14 cellular contexts compared by ENCODE assay signal in genomic region chr22:36874309-36874696, GRCh38. TPM values are rescaled to one million over a fixed set of nuclear protein-coding genes. Genes with fewer than 3 reads are reported as not detected.
DNase-seq lines count a peak whose midpoint lies in the region; ATAC-seq, FAIRE-seq and TF ChIP-seq lines count a peak whose summit lies in the region.
"Had no signal": no experiment of that assay in that cellular context is flagged by ENCODE, and none has a peak within 500 bp of the region (broad histone marks: within the 10 kb centered on the region; RNA-seq: fewer than 3 reads in every experiment).

No MANE protein-coding gene starts in this region.

- ATAC-seq in heart left ventricle (peak in 2 of 4 donors; percentile 23 to 29), left ventricle myocardium superior (no peak)
- no peak for ATAC-seq in activated CD8-positive, alpha-beta T cell treated with anti-CD3 and anti-CD28 coated beads, Interleukin-2, amount 10 ng/mL, durations not matched to agents 7 days and 5 days

- H3K27ac ChIP-seq in heart left ventricle: peak overlapping the region in 11 of 12 donors; percentile 3 to 87 (median 50)
- H3K27ac ChIP-seq in kidney (ENCODE audit: low read depth in 2 of 2, low read length in 2 of 2): peak overlapping the region; percentile 43 to 51
- H3K27ac ChIP-seq: ovary had no signal

- H3K9me3 ChIP-seq in heart left ventricle (no peaks in the 10 kb centered on the region), kidney (ENCODE audit: control insufficient read depth in 1 of 2, low read length in 2 of 2) (no peaks in the 10 kb centered on the region)
- H3K9me3 ChIP-seq: ovary, thoracic aorta had no signal

- no peaks in the 10 kb centered on the region for H3K27me3 Mint-ChIP-seq in activated CD8-positive, alpha-beta T cell treated with anti-CD3 and anti-CD28 coated beads, Interleukin-2, amount 10 ng/mL, durations not matched to agents 7 days and 5 days (ENCODE audit: low read depth)
- peaks cover 30% of the 10 kb centered on the region for H3K27me3 Mint-ChIP-seq in type B pancreatic cell

- peaks cover 0 to 25% (median 11%) of the 10 kb centered on the region in 12 donors for H3K4me1 ChIP-seq in heart left ventricle
- peaks cover 4 to 8% of the 10 kb centered on the region in 2 donors for H3K4me1 ChIP-seq in kidney (ENCODE audit: control insufficient read depth in 1 of 2, insufficient read depth in 1 of 2, low read depth in 1 of 2, low read length in 2 of 2)

- peaks cover 0 to 24% (median 4%) of the 10 kb centered on the region in 9 donors for H3K27me3 ChIP-seq in heart left ventricle
- H3K27me3 ChIP-seq: ovary had no signal

- no peaks in the 10 kb centered on the region for H3K9me3 Mint-ChIP-seq in activated CD8-positive, alpha-beta T cell treated with anti-CD3 and anti-CD28 coated beads, Interleukin-2, amount 10 ng/mL, durations not matched to agents 7 days and 5 days (ENCODE audit: insufficient read depth)
- H3K9me3 Mint-ChIP-seq in type B pancreatic cell: no peaks in the 10 kb centered on the region
- H3K9me3 Mint-ChIP-seq: activated T-cell treated with anti-CD3 and anti-CD28 coated beads, Interleukin-2, amount 50 U/mL, for 4 hours had no signal

- POLR2A ChIA-PET in activated CD8-positive, alpha-beta T cell treated with anti-CD3 and anti-CD28 coated beads, Interleukin-2, amount 10 ng/mL, durations not matched to agents 7 days and 5 days (lab: Charles Lee): interaction anchor here (0.8 to 2.7 kb wide), 3 partner anchors 13 to 23 kb away, joined by 3 to 12 read pairs (median 4); partner anchors contain the start of gene NCF4

- TF ChIP-seq CTCF in heart left ventricle (IDR thresholded peaks at IDR 0.05) (no peak), kidney (IDR thresholded peaks at IDR 0.05; ENCODE audit: borderline replicate concordance, extremely low read depth, insufficient read depth) (no peak), type B pancreatic cell (conservative IDR thresholded peaks at IDR 0.05) (no peak)

- CTCF ChIA-PET in activated CD8-positive, alpha-beta T cell treated with anti-CD3 and anti-CD28 coated beads, Interleukin-2, amount 10 ng/mL, durations not matched to agents 7 days and 5 days (lab: Charles Lee): interaction anchor here (0.7 to 2.4 kb wide), 6 partner anchors 12 to 104 kb away, joined by 3 to 14 read pairs (median 8); partner anchors contain the start of gene NCF4

- no peak for FAIRE-seq in kidney (lab: Jason Lieb, UNC)

- H3K36me3 Mint-ChIP-seq in activated CD8-positive, alpha-beta T cell treated with anti-CD3 and anti-CD28 coated beads, Interleukin-2, amount 10 ng/mL, durations not matched to agents 7 days and 5 days (ENCODE audit: low read depth): peaks cover 67% of the 10 kb centered on the region
- no peaks in the 10 kb centered on the region for H3K36me3 Mint-ChIP-seq in type B pancreatic cell

- H3K4me3 Mint-ChIP-seq in activated CD8-positive, alpha-beta T cell treated with anti-CD3 and anti-CD28 coated beads, Interleukin-2, amount 10 ng/mL, durations not matched to agents 7 days and 5 days: no peak overlapping the region
- no peak overlapping the region for H3K4me3 Mint-ChIP-seq in type B pancreatic cell
- H3K4me3 Mint-ChIP-seq: activated T-cell treated with anti-CD3 and anti-CD28 coated beads, Interleukin-2, amount 50 U/mL, for 4 hours had no signal

- intact Hi-C loops in heart left ventricle (cut with DNase I): loop anchor here in 7 of 10 donors (2.0 to 10.0 kb wide), 4 partner anchors 103 to 170 kb away; no protein-coding TSS in a partner anchor
- intact Hi-C loops in left ventricle myocardium superior (cut with micrococcal nuclease): no loop called here
- intact Hi-C loops in kidney (cut with DNase I): no loop called here

- H3K4me1 Mint-ChIP-seq in activated CD8-positive, alpha-beta T cell treated with anti-CD3 and anti-CD28 coated beads, Interleukin-2, amount 10 ng/mL, durations not matched to agents 7 days and 5 days (ENCODE audit: low read depth): peaks cover 21% of the 10 kb centered on the region
- H3K4me1 Mint-ChIP-seq in type B pancreatic cell (ENCODE audit: unreplicated experiment): no peaks in the 10 kb centered on the region

- H3K36me3 ChIP-seq in heart left ventricle: peaks cover 0 to 59% (median 0%) of the 10 kb centered on the region in 9 donors
- H3K36me3 ChIP-seq in kidney (ENCODE audit: control insufficient read depth in 1 of 2, insufficient read depth in 2 of 2, low read length in 2 of 2): no peaks in the 10 kb centered on the region
- H3K36me3 ChIP-seq: ovary, thoracic aorta had no signal

- TF ChIP-seq POLR2A in heart left ventricle (IDR thresholded peaks at IDR 0.05): no peak

- 54 to 66% (median 59%) methylated on average over 2 of the region's 2 CpGs for WGBS in heart left ventricle, 4 donors

- peak overlapping the region in 1 of 2 donors; percentile 29 for H3K9ac ChIP-seq in kidney (ENCODE audit: low read length in 2 of 2)

- H3K27ac Mint-ChIP-seq in activated CD8-positive, alpha-beta T cell treated with anti-CD3 and anti-CD28 coated beads, Interleukin-2, amount 10 ng/mL, durations not matched to agents 7 days and 5 days: peak overlapping the region; percentile 82
- H3K27ac Mint-ChIP-seq in type B pancreatic cell: peak overlapping the region; percentile 53

- H3K4me3 ChIP-seq in heart left ventricle: no peak overlapping the region
- H3K4me3 ChIP-seq in kidney (ENCODE audit: low read length in 2 of 2): no peak overlapping the region
- H3K4me3 ChIP-seq: ovary, thoracic aorta had no signal

- DNase-seq in heart left ventricle (no peak), left ventricle myocardium superior (no peak), kidney (no peak), type B pancreatic cell (ENCODE audit: extremely low spot score, unreplicated experiment) (no peak), DMS53 treated with DMSO at 0.1 percent for 48 hours (lab: John Stamatoyannopoulos, UW; ENCODE audit: unreplicated experiment) (no peak), SK-N-DZ (ENCODE audit: low spot score) (no peak), amniotic stem cell (lab: John Stamatoyannopoulos, UW) (no peak)
- DNase-seq in activated CD8-positive, alpha-beta T cell treated with anti-CD3 and anti-CD28 coated beads, Interleukin-2, amount 10 ng/mL, durations not matched to agents 7 days and 5 days: no peak
- DNase-seq: activated T-cell treated with anti-CD3 and anti-CD28 coated beads, Interleukin-2, amount 50 U/mL, for 4 hours; central memory CD4-positive, alpha-beta T cell; NCI-H146; ovary; T-helper 9 cell had no signal

RNA-seq across cellular contexts. Expression of gene NCF4, which starts 13.5 kb away (rescaled TPM):
- total RNA-seq in heart left ventricle (10 to 100 TPM in 2 of 9 donors, 1 to 10 TPM in 7; 1.9 to 33.3 (median 4.5) TPM), left ventricle myocardium superior (6.8 TPM), kidney (19.4 TPM), type B pancreatic cell (ENCODE audit: low replicate concordance) (0.59 TPM in 1 of 2 replicates, not detected in the other)
- polyA plus RNA-seq in heart left ventricle (1 to 10 TPM; 3.4 to 5.9 TPM), kidney (ENCODE audit: insufficient read depth, low read depth, low replicate concordance) (4.7 TPM)
- 10 to 100 TPM; 44.1 to 48.2 TPM for total RNA-seq in activated CD8-positive, alpha-beta T cell treated with anti-CD3 and anti-CD28 coated beads, Interleukin-2, amount 10 ng/mL, durations not matched to agents 7 days and 5 days
- polyA plus RNA-seq in SK-N-DZ (2014; cell fraction: cytosol; rRNA removed): not detected in 2 replicates
- not detected in 2 replicates for polyA plus RNA-seq in SK-N-DZ (2014; cell fraction: nucleus; rRNA removed)

RNA-seq across cellular contexts. Expression of gene CSF2RB, which starts 39.1 kb away (rescaled TPM):
- total RNA-seq in heart left ventricle: 10 to 100 TPM in 1 of 9 donors, 1 to 10 TPM in 8; 1.5 to 39.4 (median 2.3) TPM
- 1 to 10 TPM in 1 of 2 donors, under 1 TPM in 1; 0.69 to 1.4 TPM for polyA plus RNA-seq in heart left ventricle
- total RNA-seq in left ventricle myocardium superior: 3.2 TPM
- total RNA-seq in activated CD8-positive, alpha-beta T cell treated with anti-CD3 and anti-CD28 coated beads, Interleukin-2, amount 10 ng/mL, durations not matched to agents 7 days and 5 days: 1 to 10 TPM; 1.4 TPM
- total RNA-seq in kidney: 11.4 TPM
- 1.0 TPM for polyA plus RNA-seq in kidney (ENCODE audit: insufficient read depth, low read depth, low replicate concordance)
- 0.72 and 1.6 TPM in 2 replicates for total RNA-seq in type B pancreatic cell (ENCODE audit: low replicate concordance)
- not detected in 2 replicates for polyA plus RNA-seq in SK-N-DZ (2014; cell fraction: cytosol; rRNA removed)
- polyA plus RNA-seq in SK-N-DZ (2014; cell fraction: nucleus; rRNA removed): not detected in 2 replicates

RNA-seq across cellular contexts. Expression of gene PVALB, which starts 57.5 kb away (rescaled TPM):
- total RNA-seq in heart left ventricle: not detected
- not detected for polyA plus RNA-seq in heart left ventricle
- not detected for total RNA-seq in left ventricle myocardium superior
- not detected for total RNA-seq in activated CD8-positive, alpha-beta T cell treated with anti-CD3 and anti-CD28 coated beads, Interleukin-2, amount 10 ng/mL, durations not matched to agents 7 days and 5 days
- total RNA-seq in kidney: 2.1 TPM
- polyA plus RNA-seq in kidney (ENCODE audit: insufficient read depth, low read depth, low replicate concordance): 400 TPM
- total RNA-seq in type B pancreatic cell (ENCODE audit: low replicate concordance): 0.75 TPM in 1 of 2 replicates, not detected in the other
- not detected in 2 replicates for polyA plus RNA-seq in SK-N-DZ (2014; cell fraction: cytosol; rRNA removed)
- polyA plus RNA-seq in SK-N-DZ (2014; cell fraction: nucleus; rRNA removed): not detected in 2 replicates
- total RNA-seq: activated T-cell treated with anti-CD3 and anti-CD28 coated beads, Interleukin-2, amount 50 U/mL, for 4 hours; thoracic aorta had no signal

Comparison
In these comparisons a context has a peak if more than half of its experiments do, and no peak if none do; other contexts are left out.
1. intact Hi-C loops: an anchor here in heart left ventricle (2.0 to 10.0 kb wide); none called in left ventricle myocardium superior and kidney.